ENCODE assay signal across 28 cellular contexts in the genomic region with DNA sequence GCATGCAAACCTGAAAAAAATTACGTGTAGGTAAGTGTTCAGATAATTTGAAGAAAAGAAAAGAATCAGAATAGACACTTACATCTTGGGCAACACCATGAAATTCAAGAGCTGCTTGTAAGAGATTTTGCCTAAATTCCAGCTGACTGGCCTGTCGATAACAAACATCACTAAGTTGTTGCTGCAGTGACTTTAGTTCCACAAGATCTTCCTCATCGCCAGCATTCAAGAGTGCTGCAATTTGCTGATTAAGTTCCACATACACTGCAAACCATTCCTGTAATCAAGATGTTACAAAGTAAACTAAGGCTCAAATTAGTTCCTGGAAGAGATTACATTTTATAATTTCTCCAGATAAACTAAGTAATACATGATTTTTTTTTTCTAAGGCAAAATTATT.
"Had no signal": no experiment of that assay in that cellular context is flagged by ENCODE, and none has a peak within 500 bp of the region (broad histone marks: within the 10 kb centered on the region; RNA-seq: fewer than 3 reads in every experiment).

No MANE protein-coding gene starts in this region.

- H3K4me3 ChIP-seq: neural progenitor cell, ovary, psoas muscle, right lobe of liver, sigmoid colon, stomach, thoracic aorta, thyroid gland, tibial nerve, upper lobe of right lung, uterus had no signal

- H3K4me3 Mint-ChIP-seq: natural killer cell; nephron; neural progenitor cell; stimulated activated effector memory CD8-positive, alpha-beta T cell treated with anti-CD3 and anti-CD28 coated beads, Interleukin-12 subunit alpha, Interleukin-12 subunit beta, amount 100 ng/mL, for 72 hours; stimulated activated naive B cell treated with anti-CD40 and anti-IgM and Interleukin-4, amounts not matched to agents 10 μg/mL and 1 μg/mL and 100 μg/mL, for 72 hours; stimulated activated naive CD8-positive, alpha-beta T cell treated with anti-CD3 and anti-CD28 coated beads, Interleukin-15, Interleukin-2, amounts not matched to agents 100 ng/mL and 50 ng/mL, for 24 hours; type B pancreatic cell had no signal

- H3K27me3 ChIP-seq: neural progenitor cell, ovary, right lobe of liver, sigmoid colon, stomach, thyroid gland, tibial nerve, upper lobe of right lung, uterus had no signal

- ATAC-seq: natural killer cell, right cardiac atrium, upper lobe of right lung had no signal

- H3K9me3 Mint-ChIP-seq: natural killer cell; nephron; neural progenitor cell; stimulated activated naive B cell treated with anti-CD40 and anti-IgM and Interleukin-4, amounts not matched to agents 10 μg/mL and 1 μg/mL and 100 μg/mL, for 72 hours; stimulated activated naive CD8-positive, alpha-beta T cell treated with anti-CD3 and anti-CD28 coated beads, Interleukin-15, Interleukin-2, amounts not matched to agents 100 ng/mL and 50 ng/mL, for 24 hours; type B pancreatic cell had no signal

- H3K27ac Mint-ChIP-seq: natural killer cell; nephron; neural progenitor cell; progenitor cell of endocrine pancreas; stimulated activated effector memory CD8-positive, alpha-beta T cell treated with anti-CD3 and anti-CD28 coated beads, Interleukin-12 subunit alpha, Interleukin-12 subunit beta, amount 100 ng/mL, for 72 hours; stimulated activated naive B cell treated with anti-CD40 and anti-IgM and Interleukin-4, amounts not matched to agents 10 μg/mL and 1 μg/mL and 100 μg/mL, for 72 hours; stimulated activated naive CD8-positive, alpha-beta T cell treated with anti-CD3 and anti-CD28 coated beads, Interleukin-15, Interleukin-2, amounts not matched to agents 100 ng/mL and 50 ng/mL, for 24 hours; type B pancreatic cell had no signal

- H3K4me1 Mint-ChIP-seq: natural killer cell; nephron; neural progenitor cell; stimulated activated effector memory CD8-positive, alpha-beta T cell treated with anti-CD3 and anti-CD28 coated beads, Interleukin-12 subunit alpha, Interleukin-12 subunit beta, amount 100 ng/mL, for 72 hours had no signal

- H3K27me3 Mint-ChIP-seq: progenitor cell of endocrine pancreas; stimulated activated naive B cell treated with anti-CD40 and anti-IgM and Interleukin-4, amounts not matched to agents 10 μg/mL and 1 μg/mL and 100 μg/mL, for 72 hours; stimulated activated naive CD8-positive, alpha-beta T cell treated with anti-CD3 and anti-CD28 coated beads, Interleukin-15, Interleukin-2, amounts not matched to agents 100 ng/mL and 50 ng/mL, for 24 hours; type B pancreatic cell had no signal

- DNase-seq: natural killer cell; occipital lobe; ovary; posterior cingulate gyrus; psoas muscle; right cardiac atrium; right lobe of liver; sigmoid colon; small intestine; stimulated activated CD4-positive, alpha-beta T cell treated with anti-CD3 and anti-CD28 coated beads, Interleukin-15, amount 100 ng/mL, for 24 hours; stimulated activated CD4-positive, alpha-beta T cell treated with anti-CD3 and anti-CD28 coated beads, Interleukin-2, amount 100 ng/mL, for 24 hours; stimulated activated CD4-positive, alpha-beta T cell treated with anti-CD3 and anti-CD28 coated beads, Interleukin-2, amount 100 ng/mL, for 48 hours; stimulated activated CD4-positive, alpha-beta T cell treated with anti-CD3 and anti-CD28 coated beads, Interleukin-4, amount 100 ng/mL, for 24 hours; stimulated activated naive B cell treated with anti-CD40 and anti-IgM and Interleukin-4, amounts not matched to agents 10 μg/mL and 1 μg/mL and 100 μg/mL, for 72 hours; stimulated activated naive CD4-positive, alpha-beta T cell treated with Interleukin-2 at 50 U/mL for 16 hours; stomach; thyroid gland; upper lobe of right lung; uterus had no signal

- H3K36me3 Mint-ChIP-seq: natural killer cell; stimulated activated effector memory CD8-positive, alpha-beta T cell treated with anti-CD3 and anti-CD28 coated beads, Interleukin-12 subunit alpha, Interleukin-12 subunit beta, amount 100 ng/mL, for 72 hours had no signal

- H3K27ac ChIP-seq: neural progenitor cell, ovary, parathyroid adenoma, psoas muscle, right lobe of liver, sigmoid colon, stomach, thoracic aorta, thyroid gland, tibial nerve, upper lobe of right lung, uterus had no signal

- FAIRE-seq: small intestine had no signal

- H3K9me3 ChIP-seq: ovary, psoas muscle, right lobe of liver, sigmoid colon, stomach, thoracic aorta, thyroid gland, tibial nerve, upper lobe of right lung, uterus had no signal

- H3K4me1 ChIP-seq: parathyroid adenoma, psoas muscle, right lobe of liver, sigmoid colon, thyroid gland, upper lobe of right lung had no signal

- H3K36me3 ChIP-seq: ovary, right lobe of liver, upper lobe of right lung, uterus had no signal
